ENCODE assay signal across 29 cellular contexts in genomic region chr13:54884645-54885044, GRCh38.
"Had no signal": no experiment of that assay in that cellular context is flagged by ENCODE, and none has a peak within 500 bp of the region (broad histone marks: within the 10 kb centered on the region; RNA-seq: fewer than 3 reads in every experiment).

No MANE protein-coding gene starts in this region.

- DNase-seq: activated CD4-positive, alpha-beta memory T cell treated with anti-CD3 and anti-CD28 coated beads, Interleukin-2, amount 10 ng/mL, durations not matched to agents 7 days and 5 days; activated CD4-positive, alpha-beta T cell treated with anti-CD3 and anti-CD28 coated beads for 1 hour; activated CD4-positive, alpha-beta T cell treated with anti-CD3 and anti-CD28 coated beads for 4 hours; activated CD4-positive, alpha-beta T cell treated with anti-CD3 and anti-CD28 coated beads, Interleukin-2, amount 10 ng/mL, durations not matched to agents 7 days and 5 days; activated CD4-positive, alpha-beta T cell treated with anti-CD3 and anti-CD28 coated beads, Interleukin-2, amount 50 U/mL, for 4 hours; activated CD8-positive, alpha-beta memory T cell treated with anti-CD3 and anti-CD28 coated beads, Interleukin-2, amount 50 U/mL, for 48 hours; activated gamma-delta T cell; activated naive CD4-positive, alpha-beta T cell; activated naive CD4-positive, alpha-beta T cell treated with anti-CD3 and anti-CD28 coated beads, Interleukin-2, amount 10 ng/mL, durations not matched to agents 7 days and 5 days; activated naive CD8-positive, alpha-beta T cell treated with anti-CD3 and anti-CD28 coated beads, Interleukin-2, amount 10 ng/mL, durations not matched to agents 7 days and 5 days; activated T-cell treated with anti-CD3 and anti-CD28 coated beads for 4 hours; activated T-cell treated with anti-CD3 and anti-CD28 coated beads, Interleukin-2, amount 50 U/mL, for 24 hours; activated T-cell treated with anti-CD3 and anti-CD28 coated beads, Interleukin-2, amount 50 U/mL, for 72 hours; brain microvascular endothelial cell; caudate nucleus; cortex of kidney; dermis blood vessel endothelial cell; effector CD8-positive, alpha-beta T cell; foreskin keratinocyte; gastrocnemius medialis; glutamatergic neuron; heart left ventricle; T-helper 1 cell; T-helper 17 cell had no signal

- H3K27me3 ChIP-seq: ascending aorta, brain microvascular endothelial cell, esophagus muscularis mucosa, foreskin keratinocyte, gastrocnemius medialis, heart left ventricle had no signal

- H3K9me3 ChIP-seq: ascending aorta, esophagus muscularis mucosa, gastrocnemius medialis had no signal

- H3K4me1 ChIP-seq: ascending aorta, esophagus muscularis mucosa, foreskin keratinocyte, gastrocnemius medialis, heart left ventricle had no signal

- H3K27me3 Mint-ChIP-seq: activated CD4-positive, alpha-beta memory T cell treated with anti-CD3 and anti-CD28 coated beads, Interleukin-2, amount 10 ng/mL, durations not matched to agents 7 days and 5 days; activated CD4-positive, alpha-beta T cell treated with anti-CD3 and anti-CD28 coated beads, Interleukin-2, amount 10 ng/mL, durations not matched to agents 7 days and 5 days; activated naive CD4-positive, alpha-beta T cell treated with anti-CD3 and anti-CD28 coated beads, Interleukin-2, amount 10 ng/mL, durations not matched to agents 7 days and 5 days; activated naive CD8-positive, alpha-beta T cell treated with anti-CD3 and anti-CD28 coated beads, Interleukin-2, amount 10 ng/mL, durations not matched to agents 7 days and 5 days; activated T-cell treated with anti-CD3 and anti-CD28 coated beads, Interleukin-2, amount 50 U/mL, for 24 hours; T-helper 17 cell had no signal

- H3K36me3 ChIP-seq: ascending aorta, brain microvascular endothelial cell, esophagus muscularis mucosa, gastrocnemius medialis, heart left ventricle had no signal

- FAIRE-seq: colon had no signal

- H3K27ac ChIP-seq: ascending aorta, brain microvascular endothelial cell, esophagus muscularis mucosa, foreskin keratinocyte, gastrocnemius medialis, heart left ventricle had no signal

- H3K36me3 Mint-ChIP-seq: activated naive CD4-positive, alpha-beta T cell treated with anti-CD3 and anti-CD28 coated beads, Interleukin-2, amount 10 ng/mL, durations not matched to agents 7 days and 5 days; activated naive CD4-positive, alpha-beta T cell treated with anti-CD3 and anti-CD28 coated beads, Interleukin-2, amount 50 U/mL, for 72 hours; activated naive CD8-positive, alpha-beta T cell treated with anti-CD3 and anti-CD28 coated beads, Interleukin-2, amount 10 ng/mL, durations not matched to agents 7 days and 5 days had no signal

- H3K4me1 Mint-ChIP-seq: activated CD4-positive, alpha-beta memory T cell treated with anti-CD3 and anti-CD28 coated beads, Interleukin-2, amount 10 ng/mL, durations not matched to agents 7 days and 5 days; activated CD4-positive, alpha-beta T cell treated with anti-CD3 and anti-CD28 coated beads, Interleukin-2, amount 10 ng/mL, durations not matched to agents 7 days and 5 days; activated naive CD4-positive, alpha-beta T cell treated with anti-CD3 and anti-CD28 coated beads, Interleukin-2, amount 10 ng/mL, durations not matched to agents 7 days and 5 days; activated naive CD8-positive, alpha-beta T cell treated with anti-CD3 and anti-CD28 coated beads, Interleukin-2, amount 10 ng/mL, durations not matched to agents 7 days and 5 days; T-helper 17 cell had no signal

- H3K9me3 Mint-ChIP-seq: activated CD4-positive, alpha-beta memory T cell treated with anti-CD3 and anti-CD28 coated beads, Interleukin-2, amount 10 ng/mL, durations not matched to agents 7 days and 5 days had no signal

- H3K4me3 ChIP-seq: ascending aorta, esophagus muscularis mucosa, gastrocnemius medialis, heart left ventricle had no signal

- H3K4me3 Mint-ChIP-seq: activated CD4-positive, alpha-beta memory T cell treated with anti-CD3 and anti-CD28 coated beads, Interleukin-2, amount 10 ng/mL, durations not matched to agents 7 days and 5 days; activated CD4-positive, alpha-beta T cell treated with anti-CD3 and anti-CD28 coated beads, Interleukin-2, amount 10 ng/mL, durations not matched to agents 7 days and 5 days; activated naive CD4-positive, alpha-beta T cell treated with anti-CD3 and anti-CD28 coated beads, Interleukin-2, amount 10 ng/mL, durations not matched to agents 7 days and 5 days; activated naive CD8-positive, alpha-beta T cell treated with anti-CD3 and anti-CD28 coated beads, Interleukin-2, amount 10 ng/mL, durations not matched to agents 7 days and 5 days; activated T-cell treated with anti-CD3 and anti-CD28 coated beads, Interleukin-2, amount 50 U/mL, for 24 hours; activated T-cell treated with anti-CD3 and anti-CD28 coated beads, Interleukin-2, amount 50 U/mL, for 72 hours; T-helper 17 cell; T-helper 2 cell treated with Interferon-gamma antibody and Interleukin-4, amounts not matched to agents 5 μg/mL and 100 μg/mL, for 36 hours had no signal

- H3K27ac Mint-ChIP-seq: activated CD4-positive, alpha-beta memory T cell treated with anti-CD3 and anti-CD28 coated beads, Interleukin-2, amount 10 ng/mL, durations not matched to agents 7 days and 5 days; activated CD4-positive, alpha-beta T cell treated with anti-CD3 and anti-CD28 coated beads, Interleukin-2, amount 10 ng/mL, durations not matched to agents 7 days and 5 days; activated naive CD4-positive, alpha-beta T cell treated with anti-CD3 and anti-CD28 coated beads, Interleukin-2, amount 10 ng/mL, durations not matched to agents 7 days and 5 days; activated naive CD4-positive, alpha-beta T cell treated with anti-CD3 and anti-CD28 coated beads, Interleukin-2, amount 50 U/mL, for 72 hours; activated naive CD8-positive, alpha-beta T cell treated with anti-CD3 and anti-CD28 coated beads, Interleukin-2, amount 10 ng/mL, durations not matched to agents 7 days and 5 days; activated T-cell treated with anti-CD3 and anti-CD28 coated beads, Interleukin-2, amount 50 U/mL, for 24 hours; activated T-cell treated with anti-CD3 and anti-CD28 coated beads, Interleukin-2, amount 50 U/mL, for 72 hours; T-helper 17 cell; T-helper 2 cell treated with Interferon-gamma antibody and Interleukin-4, amounts not matched to agents 5 μg/mL and 100 μg/mL, for 36 hours had no signal

- ATAC-seq: activated naive CD4-positive, alpha-beta T cell treated with anti-CD3 and anti-CD28 coated beads, Interleukin-2, amount 50 U/mL, for 72 hours; activated T-cell treated with anti-CD3 and anti-CD28 coated beads, Interleukin-2, amount 50 U/mL, for 72 hours; foreskin keratinocyte; gastrocnemius medialis; heart left ventricle; T-helper 17 cell had no signal
